ENCODE assay signal across 8 cellular contexts in the genomic region with DNA sequence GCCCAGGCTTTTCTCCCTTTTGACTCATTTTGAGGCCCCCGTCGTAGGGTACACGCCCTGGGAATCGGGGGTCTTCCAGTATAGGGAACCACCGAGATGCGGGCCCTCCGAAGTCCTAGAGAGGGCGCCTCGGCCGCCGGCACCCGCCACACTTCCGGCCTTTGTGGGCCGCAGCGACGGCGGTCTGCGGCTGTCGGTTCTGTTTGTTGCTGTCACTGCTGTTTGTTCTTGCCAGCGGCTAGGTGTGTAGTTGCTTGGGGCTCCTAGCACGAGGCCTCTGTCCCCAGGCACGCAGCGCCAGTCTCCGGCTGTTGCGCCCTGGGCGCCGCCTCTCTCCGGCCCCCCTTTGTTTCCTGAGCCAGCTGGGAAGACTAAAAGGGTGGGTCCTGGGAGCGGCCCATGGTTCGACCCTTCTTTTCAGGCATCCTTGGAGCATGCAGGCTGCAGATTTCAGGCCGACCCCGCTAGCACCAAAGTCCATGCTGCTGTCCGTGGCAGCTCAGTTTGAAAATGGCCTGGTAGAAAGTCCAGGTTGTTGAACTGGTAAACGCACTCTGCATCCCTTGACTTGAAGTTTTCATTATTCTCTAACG. TPM values are rescaled to one million over a fixed set of nuclear protein-coding genes. Genes with fewer than 3 reads are reported as not detected.
DNase-seq lines count a peak whose midpoint lies in the region; ATAC-seq, FAIRE-seq and TF ChIP-seq lines count a peak whose summit lies in the region.

No MANE protein-coding gene starts in this region.

- BruUV-seq in HepG2 (replicated peaks; lab: Mats Ljungman, UMichigan) = TSS peak; percentile 91
- BruUV-seq in PC-3 (replicated peaks; lab: Mats Ljungman, UMichigan) = no TSS peak

- CTCF ChIA-PET in HepG2 (lab: Yijun Ruan, JAX; ENCODE audit: low intra/inter-chr PET ratio, low total read pairs) = no interaction called here
- CTCF ChIA-PET in PC-3 (lab: Charles Lee) = no interaction called here

- H2AFZ ChIP-seq in HepG2 (ENCODE audit: low read length) (no peak overlapping the region), PC-3 (ENCODE audit: low read length) (no peak overlapping the region)

- H3K9me2 ChIP-seq in PC-3 (replicated peaks; ENCODE audit: low read length) = no peaks in the 10 kb centered on the region

- in situ Hi-C loops in HepG2 (cut with HindIII; ENCODE audit: extremely low pct_ligation_motif_present, low pct_unique_long_range_greater_than_20kb) = no loop called here

- H3K27ac ChIP-seq in HepG2 (ENCODE audit: extremely low read length, insufficient read depth, low read length) (peak overlapping the region; percentile 95), PC-3 (ENCODE audit: low read length) (no peak overlapping the region)

- FAIRE-seq in HepG2 (lab: Jason Lieb, UNC) = peak; percentile 8

- TF ChIP-seq CTCF in BE2C (IDR thresholded peaks at IDR 0.05; ENCODE audit: low read depth, low read length) (0 out of 2 replicates have a peak, but pooled peaks have one; percentile 4), HFFc6 (IDR thresholded peaks at IDR 0.05) (peak; percentile 8; the same call in 1 of the 2 replicates), HepG2 (CRISPR knock-in tag; IDR thresholded peaks at IDR 0.05) (peak; percentile 66), PC-3 (conservative IDR thresholded peaks at IDR 0.05; ENCODE audit: low read depth, low read length) (no peak)

- H3K79me2 ChIP-seq in HepG2 (ENCODE audit: insufficient read depth, low read length) (no peaks in the 10 kb centered on the region), PC-3 (ENCODE audit: low read length) (no peaks in the 10 kb centered on the region)

- DNase-seq in BE2C (peak; percentile 57), HFFc6 (no peak), HepG2 (ENCODE audit: low spot score) (peak; percentile 87), PC-3 (no peak), GOT3 (lab: John Stamatoyannopoulos, UW) (no peak)
- DNase-seq in central memory CD8-positive, alpha-beta T cell (ENCODE audit: low spot score in 2 of 2) = peak; percentile 57 to 71
- DNase-seq in stimulated activated CD8-positive, alpha-beta memory T cell treated with anti-CD3 and anti-CD28 coated beads, Interleukin-15, amount 100 ng/mL, for 1 hour (ENCODE audit: low read depth) = peak; percentile 32

- peaks cover 1% of the 10 kb centered on the region; the same call in 1 of the 2 replicates for H3K4me1 Mint-ChIP-seq in HFFc6 (ENCODE audit: low read depth)
- H3K4me1 Mint-ChIP-seq in central memory CD8-positive, alpha-beta T cell = peaks cover 15% of the 10 kb centered on the region

- H3K9me3 ChIP-seq in BE2C (no peaks in the 10 kb centered on the region), HepG2 (ENCODE audit: low read length) (no peaks in the 10 kb centered on the region), PC-3 (ENCODE audit: low read length) (no peaks in the 10 kb centered on the region)

- H3K36me3 ChIP-seq in BE2C (no peaks in the 10 kb centered on the region), HepG2 (replicated peaks in 1 of 2; ENCODE audit: control insufficient read depth in 1 of 2, insufficient read depth in 2 of 2, low read length in 2 of 2) (no peaks in the 10 kb centered on the region), PC-3 (ENCODE audit: low read depth, low read length) (no peaks in the 10 kb centered on the region)

- H4K20me1 ChIP-seq in HepG2 (ENCODE audit: insufficient read depth, low read length) = no peaks in the 10 kb centered on the region
- H4K20me1 ChIP-seq in PC-3 (ENCODE audit: low read length) = no peaks in the 10 kb centered on the region

- peak; percentile 91 for ATAC-seq in activated CD4-positive, CD25-positive, alpha-beta regulatory T cell treated with anti-CD3 and anti-CD28 coated beads, Interleukin-2, amount 50 U/mL, for 24 hours
- peak; percentile 98 for ATAC-seq in central memory CD8-positive, alpha-beta T cell (replicated peaks; ENCODE audit: extremely low read depth, poor library complexity, severe bottlenecking)
- ATAC-seq in HepG2 (peak; percentile 92), PC-3 (no peak)

- H3K27ac Mint-ChIP-seq in HFFc6 = no peak overlapping the region
- H3K27ac Mint-ChIP-seq in central memory CD8-positive, alpha-beta T cell (ENCODE audit: low read depth) = peak overlapping the region; percentile 97

- H3K4me2 ChIP-seq in HepG2 (ENCODE audit: low read depth, low read length) = peak overlapping the region; percentile 72
- H3K4me2 ChIP-seq in PC-3 (ENCODE audit: low read length) = no peak overlapping the region

- peak overlapping the region; percentile 67 for H3K4me3 ChIP-seq in BE2C (ENCODE audit: low read depth, low read length)
- H3K4me3 ChIP-seq in HepG2 (replicated peaks in 1 of 3; ENCODE audit: insufficient read depth in 1 of 3, low read depth in 2 of 3, low read length in 3 of 3) = peak overlapping the region; percentile 20 to 59 (median 48); a peak in 5 of 6 replicates
- no peak overlapping the region for H3K4me3 ChIP-seq in PC-3 (ENCODE audit: low read length)

- no peaks in the 10 kb centered on the region for H3K36me3 Mint-ChIP-seq in HFFc6 (ENCODE audit: low read depth)
- H3K36me3 Mint-ChIP-seq in central memory CD8-positive, alpha-beta T cell (ENCODE audit: insufficient read depth) = peaks cover 5% of the 10 kb centered on the region

- peak; percentile 80 for TF ChIP-seq POLR2A in HepG2 (IDR thresholded peaks at IDR 0.05; ENCODE audit: insufficient read depth in 1 of 2, low read depth in 2 of 2, low read length in 2 of 2)

- peaks cover 10% of the 10 kb centered on the region; the same call in 1 of the 2 replicates for H3K27me3 Mint-ChIP-seq in HFFc6 (ENCODE audit: insufficient read depth)
- no peaks in the 10 kb centered on the region for H3K27me3 Mint-ChIP-seq in central memory CD8-positive, alpha-beta T cell

- H3K27me3 ChIP-seq in BE2C (no peaks in the 10 kb centered on the region), HepG2 (ENCODE audit: control insufficient read depth in 1 of 2, insufficient read depth in 2 of 2, low read length in 2 of 2) (no peaks in the 10 kb centered on the region), PC-3 (ENCODE audit: low read length) (no peaks in the 10 kb centered on the region)

- H3K9ac ChIP-seq in HepG2 (ENCODE audit: insufficient read depth, low read depth, low read length) (peak overlapping the region; percentile 83), PC-3 (ENCODE audit: low read length) (no peak overlapping the region)

- POLR2A ChIA-PET in HepG2 (lab: Yijun Ruan, JAX) (interaction anchor here (1.0 to 3.3 kb wide), 13 partner anchors 15 to 103 kb away, joined by 3 to 45 read pairs (median 5); a partner anchor contains a TSS), PC-3 (lab: Charles Lee; ENCODE audit: unreplicated experiment) (no interaction called here)

- TF ChIP-seq EP300 in HepG2 (IDR thresholded peaks at IDR 0.05; ENCODE audit: low read depth in 2 of 2, low read length in 2 of 2) (peak in 1 of 2 experiments; percentile 71; a peak in 2 of 4 replicates), HepG2 (CRISPR knock-in tag; IDR thresholded peaks at IDR 0.05; ENCODE audit: borderline replicate concordance) (peak; percentile 70)

- H3K4me1 ChIP-seq in BE2C = no peaks in the 10 kb centered on the region
- peaks cover 91% of the 10 kb centered on the region for H3K4me1 ChIP-seq in HepG2 (ENCODE audit: insufficient read depth, low read length)
- H3K4me1 ChIP-seq in PC-3 (ENCODE audit: insufficient read depth, low read length) = 0 out of 2 replicates have a peak, but pooled peaks cover 5% of the 10 kb centered on the region

- H3K4me3 Mint-ChIP-seq in HFFc6 = peak overlapping the region; percentile 17; the same call in 1 of the 2 replicates
- peak overlapping the region; percentile 76 for H3K4me3 Mint-ChIP-seq in central memory CD8-positive, alpha-beta T cell

- 0% methylated on average over 5 of the region's 35 CpGs for WGBS in HepG2 (ENCODE audit: low lambda C conversion rate)

- no peaks in the 10 kb centered on the region for H3K9me3 Mint-ChIP-seq in HFFc6
- H3K9me3 Mint-ChIP-seq in central memory CD8-positive, alpha-beta T cell = no peaks in the 10 kb centered on the region

- intact Hi-C loops in HepG2 (cut with micrococcal nuclease; ENCODE audit: unreplicated experiment) (loop anchor here (2.0 kb wide), 1 partner anchor 19 kb away; no protein-coding TSS in a partner anchor), PC-3 (cut with micrococcal nuclease) (no loop called here)

- peak; percentile 76 for TF ChIP-seq RAD21 in HepG2 (CRISPR knock-in tag; IDR thresholded peaks at IDR 0.05)

- H3F3A ChIP-seq in PC-3 (ENCODE audit: low read length, unreplicated experiment) = no peaks in the 10 kb centered on the region

RNA-seq across cellular contexts. Expression of a gene that starts 17.8 kb away (rescaled TPM):
- 20.1 TPM for polyA plus RNA-seq in BE2C (2012; ENCODE audit: insufficient read depth, insufficient read length, low read depth)
- 10 to 100 TPM; 55.9 to 77.4 (median 63.1) TPM for total RNA-seq in HFFc6 (2021; fragmentation: NEBNext Ultra II Directional; extraction: Animal tissue kit (Norgen Biotek cat#: 25700))
- 60.6 and 64.5 TPM in 2 replicates for total RNA-seq in HepG2 (2016; rRNA removed; fragmentation: Illumina TruSeq; extraction: Trizol)
- total RNA-seq in HepG2 (2016; cell fraction: cytosol; rRNA removed; fragmentation: Illumina TruSeq; extraction: Trizol; ENCODE audit: low read depth) = 591 and 606 TPM in 2 replicates
- 52.3 and 68.3 TPM in 2 replicates for total RNA-seq in HepG2 (2016; cell fraction: insoluble cytoplasmic fraction; rRNA removed; fragmentation: Illumina TruSeq; extraction: Trizol)
- 187 and 224 TPM in 2 replicates for total RNA-seq in HepG2 (2016; cell fraction: membrane; rRNA removed; fragmentation: Illumina TruSeq; extraction: Trizol)
- 44.7 and 53.4 TPM in 2 replicates for total RNA-seq in HepG2 (2016; cell fraction: nucleus; rRNA removed; fragmentation: Illumina TruSeq; extraction: Trizol)
- 46.0 and 46.4 TPM in 2 replicates for polyA plus RNA-seq in HepG2 (2011; rRNA removed)
- polyA plus RNA-seq in HepG2 (2011; cell fraction: cytosol; rRNA removed) = 21.4 and 28.4 TPM in 2 replicates
- polyA plus RNA-seq in HepG2 (2011; cell fraction: nucleus; rRNA removed) = 34.0 and 37.5 TPM in 2 replicates
- 28.8 and 32.8 TPM in 2 replicates for polyA plus RNA-seq in HepG2 (2012)
- 2.2 and 2.3 TPM in 2 replicates for polyA plus RNA-seq in HepG2 (2016; cell fraction: cytosol; fragmentation: Illumina TruSeq; extraction: Trizol; ENCODE audit: low read depth)
- 25.2 and 27.2 TPM in 2 replicates for polyA plus RNA-seq in HepG2 (2016; cell fraction: insoluble cytoplasmic fraction; fragmentation: Illumina TruSeq; extraction: Trizol; ENCODE audit: low read depth)
- 4.6 and 5.7 TPM in 2 replicates for polyA plus RNA-seq in HepG2 (2016; cell fraction: membrane; fragmentation: Illumina TruSeq; extraction: Trizol; ENCODE audit: low read depth)
- polyA plus RNA-seq in HepG2 (2016; cell fraction: nucleus; fragmentation: Illumina TruSeq; extraction: Trizol; ENCODE audit: insufficient read depth, low read depth) = 83.3 and 87.6 TPM in 2 replicates
- polyA minus RNA-seq in HepG2 (2011; rRNA and poly(A)+ RNA removed; ENCODE audit: low replicate concordance) = 56.7 and 119 TPM in 2 replicates
- 60.1 and 60.2 TPM in 2 replicates for polyA minus RNA-seq in HepG2 (2011; cell fraction: cytosol; rRNA and poly(A)+ RNA removed)
- 53.6 and 70.4 TPM in 2 replicates for polyA minus RNA-seq in HepG2 (2011; cell fraction: nucleus; rRNA and poly(A)+ RNA removed)
- total RNA-seq in PC-3 (2014; rRNA removed) = 13.6 and 13.9 TPM in 2 replicates

RNA-seq across cellular contexts. Expression of a gene that starts 21.8 kb away (rescaled TPM):
- 8.1 TPM for polyA plus RNA-seq in BE2C (2012; ENCODE audit: insufficient read depth, insufficient read length, low read depth)
- total RNA-seq in HFFc6 (2021; fragmentation: NEBNext Ultra II Directional; extraction: Animal tissue kit (Norgen Biotek cat#: 25700)) = not detected
- total RNA-seq in HepG2 (2016; rRNA removed; fragmentation: Illumina TruSeq; extraction: Trizol) (37.9 and 93.8 TPM in 2 replicates), PC-3 (2014; rRNA removed) (0.18 TPM in 1 of 2 replicates, not detected in the other)
- total RNA-seq in HepG2 (2016; cell fraction: cytosol; rRNA removed; fragmentation: Illumina TruSeq; extraction: Trizol; ENCODE audit: low read depth) = 17.8 and 20.7 TPM in 2 replicates
- 36.6 and 104 TPM in 2 replicates for total RNA-seq in HepG2 (2016; cell fraction: insoluble cytoplasmic fraction; rRNA removed; fragmentation: Illumina TruSeq; extraction: Trizol)
- 16.5 and 17.6 TPM in 2 replicates for total RNA-seq in HepG2 (2016; cell fraction: membrane; rRNA removed; fragmentation: Illumina TruSeq; extraction: Trizol)
- 82.9 and 93.6 TPM in 2 replicates for total RNA-seq in HepG2 (2016; cell fraction: nucleus; rRNA removed; fragmentation: Illumina TruSeq; extraction: Trizol)
- 229 and 265 TPM in 2 replicates for polyA plus RNA-seq in HepG2 (2011; rRNA removed)
- 243 and 259 TPM in 2 replicates for polyA plus RNA-seq in HepG2 (2011; cell fraction: cytosol; rRNA removed)
- polyA plus RNA-seq in HepG2 (2011; cell fraction: nucleus; rRNA removed) = 151 and 156 TPM in 2 replicates
- polyA plus RNA-seq in HepG2 (2012) = 168 and 224 TPM in 2 replicates
- polyA plus RNA-seq in HepG2 (2016; cell fraction: cytosol; fragmentation: Illumina TruSeq; extraction: Trizol; ENCODE audit: low read depth) = 16.8 and 19.6 TPM in 2 replicates
- polyA plus RNA-seq in HepG2 (2016; cell fraction: insoluble cytoplasmic fraction; fragmentation: Illumina TruSeq; extraction: Trizol; ENCODE audit: low read depth) = 41.6 and 42.5 TPM in 2 replicates
- polyA plus RNA-seq in HepG2 (2016; cell fraction: membrane; fragmentation: Illumina TruSeq; extraction: Trizol; ENCODE audit: low read depth) = 14.9 and 16.4 TPM in 2 replicates
- polyA plus RNA-seq in HepG2 (2016; cell fraction: nucleus; fragmentation: Illumina TruSeq; extraction: Trizol; ENCODE audit: insufficient read depth, low read depth) = 151 and 165 TPM in 2 replicates
- 107 TPM in 1 of 2 replicates, not detected in the other for polyA minus RNA-seq in HepG2 (2011; rRNA and poly(A)+ RNA removed; ENCODE audit: low replicate concordance)
- 58.9 and 79.4 TPM in 2 replicates for polyA minus RNA-seq in HepG2 (2011; cell fraction: cytosol; rRNA and poly(A)+ RNA removed)
- polyA minus RNA-seq in HepG2 (2011; cell fraction: nucleus; rRNA and poly(A)+ RNA removed) = 47.1 and 78.2 TPM in 2 replicates

RNA-seq across cellular contexts. Expression of a gene that starts 51.9 kb away (rescaled TPM):
- 22.3 TPM for polyA plus RNA-seq in BE2C (2012; ENCODE audit: insufficient read depth, insufficient read length, low read depth)
- total RNA-seq in HFFc6 (2021; fragmentation: NEBNext Ultra II Directional; extraction: Animal tissue kit (Norgen Biotek cat#: 25700)) = 1 to 10 TPM; 8.2 to 9.8 (median 9.2) TPM
- total RNA-seq in HepG2 (2016; rRNA removed; fragmentation: Illumina TruSeq; extraction: Trizol) = 10.0 and 11.8 TPM in 2 replicates
- 3.2 and 3.8 TPM in 2 replicates for total RNA-seq in HepG2 (2016; cell fraction: cytosol; rRNA removed; fragmentation: Illumina TruSeq; extraction: Trizol; ENCODE audit: low read depth)
- total RNA-seq in HepG2 (2016; cell fraction: insoluble cytoplasmic fraction; rRNA removed; fragmentation: Illumina TruSeq; extraction: Trizol) = 9.0 and 11.1 TPM in 2 replicates
- 5.6 and 5.8 TPM in 2 replicates for total RNA-seq in HepG2 (2016; cell fraction: membrane; rRNA removed; fragmentation: Illumina TruSeq; extraction: Trizol)
- total RNA-seq in HepG2 (2016; cell fraction: nucleus; rRNA removed; fragmentation: Illumina TruSeq; extraction: Trizol) = 6.2 and 6.3 TPM in 2 replicates
- polyA plus RNA-seq in HepG2 (2011; rRNA removed) = 7.0 and 8.5 TPM in 2 replicates
- polyA plus RNA-seq in HepG2 (2011; cell fraction: cytosol; rRNA removed) = 6.5 and 7.7 TPM in 2 replicates
- polyA plus RNA-seq in HepG2 (2011; cell fraction: nucleus; rRNA removed) = 4.4 and 4.7 TPM in 2 replicates
- 5.6 and 6.7 TPM in 2 replicates for polyA plus RNA-seq in HepG2 (2012)
- 1.5 and 1.7 TPM in 2 replicates for polyA plus RNA-seq in HepG2 (2016; cell fraction: cytosol; fragmentation: Illumina TruSeq; extraction: Trizol; ENCODE audit: low read depth)
- 10.0 and 11.5 TPM in 2 replicates for polyA plus RNA-seq in HepG2 (2016; cell fraction: insoluble cytoplasmic fraction; fragmentation: Illumina TruSeq; extraction: Trizol; ENCODE audit: low read depth)
- 3.1 and 3.5 TPM in 2 replicates for polyA plus RNA-seq in HepG2 (2016; cell fraction: membrane; fragmentation: Illumina TruSeq; extraction: Trizol; ENCODE audit: low read depth)
- polyA plus RNA-seq in HepG2 (2016; cell fraction: nucleus; fragmentation: Illumina TruSeq; extraction: Trizol; ENCODE audit: insufficient read depth, low read depth) = 8.6 and 9.3 TPM in 2 replicates
- 4.0 and 4.9 TPM in 2 replicates for polyA minus RNA-seq in HepG2 (2011; rRNA and poly(A)+ RNA removed; ENCODE audit: low replicate concordance)
- polyA minus RNA-seq in HepG2 (2011; cell fraction: cytosol; rRNA and poly(A)+ RNA removed) = 2.6 and 5.7 TPM in 2 replicates
- polyA minus RNA-seq in HepG2 (2011; cell fraction: nucleus; rRNA and poly(A)+ RNA removed) = 3.1 and 4.2 TPM in 2 replicates
- total RNA-seq in PC-3 (2014; rRNA removed) = 4.7 and 7.3 TPM in 2 replicates

Comparison
In these comparisons a context has a peak if more than half of its experiments do, and no peak if none do; other contexts are left out.
1. DNase-seq: peak in BE2C (single experiment), central memory CD8-positive, alpha-beta T cell (2 of 2), HepG2 (single experiment) and stimulated activated CD8-positive, alpha-beta memory T cell treated with anti-CD3 and anti-CD28 coated beads, Interleukin-15, amount 100 ng/mL, for 1 hour (single experiment); none in HFFc6 (single experiment), PC-3 (single experiment) and GOT3 (single experiment).
2. RNA of a gene that starts 21.8 kb away (total RNA-seq): 16.5 to 104 TPM in HepG2; 0.18 TPM in PC-3 and not detected in HFFc6; every median in the first group is over 10 times any median in the second.